Comparison of ENCODE assay signal across 8 cellular contexts in genomic region chr1:185733818-185734709, GRCh38. TPM values are rescaled to one million over a fixed set of nuclear protein-coding genes. Genes with fewer than 3 reads are reported as not detected.
DNase-seq lines count a peak whose midpoint lies in the region; ATAC-seq and TF ChIP-seq lines count a peak whose summit lies in the region.

Gene HMCN1, plus strand, starts transcription at chr1:185734391. Its CDS starts 389 bp downstream, at chr1:185734780.

- H3K36me3 Mint-ChIP-seq in activated CD4-positive, alpha-beta T cell treated with anti-CD3 and anti-CD28 coated beads for 36 hours (ENCODE audit: low read depth) = peaks cover 3% of the 10 kb centered on the region

- no peaks in the 10 kb centered on the region for H3K9me3 ChIP-seq in mesodermal cell (ENCODE audit: control insufficient read depth, low read length)
- H3K9me3 ChIP-seq in suprapubic skin = no peaks in the 10 kb centered on the region

- H3K27me3 Mint-ChIP-seq in activated CD4-positive, alpha-beta T cell treated with anti-CD3 and anti-CD28 coated beads for 36 hours = peaks cover 60% of the 10 kb centered on the region

- no peak within 1 kb of the TSS for H3K27ac Mint-ChIP-seq in activated CD4-positive, alpha-beta T cell treated with anti-CD3 and anti-CD28 coated beads for 36 hours

- peak within 1 kb of the TSS; percentile 56 for H3K4me3 Mint-ChIP-seq in activated CD4-positive, alpha-beta T cell treated with anti-CD3 and anti-CD28 coated beads for 36 hours

- WGBS in mesodermal cell (ENCODE audit: insufficient coverage in 2 of 2), 2 experiments = 1 to 2% methylated on average over 37 to 41 of the region's 47 CpGs
- WGBS in suprapubic skin = 2% methylated on average over 30 of the region's 47 CpGs

- no peak for TF ChIP-seq EP300 in suprapubic skin (IDR thresholded peaks at IDR 0.05)

- peak in 1 of 2 donors; percentile 57 for TF ChIP-seq POLR2A in suprapubic skin (IDR thresholded peaks at IDR 0.05)

- H3K9me3 Mint-ChIP-seq in activated CD4-positive, alpha-beta T cell treated with anti-CD3 and anti-CD28 coated beads for 36 hours (ENCODE audit: low read depth) = peaks cover 18% of the 10 kb centered on the region

- POLR2A ChIA-PET in activated CD4-positive, alpha-beta T cell treated with anti-CD3 and anti-CD28 coated beads for 36 hours (lab: Charles Lee) = no interaction called here

- H3K27ac ChIP-seq in mesodermal cell (ENCODE audit: low read depth, low read length, severe bottlenecking) = peak within 1 kb of the TSS; percentile 82
- H3K27ac ChIP-seq in suprapubic skin = peak within 1 kb of the TSS; percentile 68

- no peak for TF ChIP-seq CTCF in suprapubic skin (IDR thresholded peaks at IDR 0.05)

- ATAC-seq in activated CD4-positive, alpha-beta T cell treated with anti-CD3 and anti-CD28 coated beads for 36 hours = peak; percentile 56
- ATAC-seq in esophagus mucosa (peak; percentile 66), GM21717 (IDR thresholded peaks at IDR 0.05; ENCODE audit: unreplicated experiment) (no peak)

- no peaks in the 10 kb centered on the region for H3K4me1 ChIP-seq in mesodermal cell (ENCODE audit: control insufficient read depth, insufficient read depth, low read length, poor library complexity, severe bottlenecking)
- H3K4me1 ChIP-seq in suprapubic skin = peaks cover 20% of the 10 kb centered on the region

- intact Hi-C loops in activated CD4-positive, alpha-beta T cell treated with anti-CD3 and anti-CD28 coated beads for 36 hours (cut with DNase I, micrococcal nuclease) = no loop called here

- peak within 1 kb of the TSS; percentile 54 for H3K4me3 ChIP-seq in mesodermal cell (ENCODE audit: extremely low read depth, insufficient read depth, low read length, poor library complexity, severe bottlenecking)
- H3K4me3 ChIP-seq in suprapubic skin = peak within 1 kb of the TSS; percentile 51

- H3K36me3 ChIP-seq in mesodermal cell (ENCODE audit: control insufficient read depth, insufficient read depth, low read length) (no peaks in the 10 kb centered on the region), suprapubic skin (no peaks in the 10 kb centered on the region)

- peak; percentile 33 for DNase-seq in activated CD4-positive, alpha-beta T cell treated with anti-CD3 and anti-CD28 coated beads for 36 hours
- no peak for DNase-seq in activated CD4-positive, alpha-beta T cell treated with anti-CD3 and anti-CD28 coated beads for 1 hour
- peak; percentile 9 for DNase-seq in NCI-H2107 (lab: John Stamatoyannopoulos, UW)
- peak; percentile 22 to 23 for DNase-seq in activated CD4-positive, alpha-beta T cell treated with anti-CD3 and anti-CD28 coated beads, Interleukin-2, amount 50 U/mL, for 48 hours
- peak; percentile 85 to 86 for DNase-seq in suprapubic skin (ENCODE audit: low spot score in 2 of 2)

- peaks cover 16% of the 10 kb centered on the region for H3K4me1 Mint-ChIP-seq in activated CD4-positive, alpha-beta T cell treated with anti-CD3 and anti-CD28 coated beads for 36 hours

- H3K27me3 ChIP-seq in suprapubic skin = no peaks in the 10 kb centered on the region

- CTCF ChIA-PET in activated CD4-positive, alpha-beta T cell treated with anti-CD3 and anti-CD28 coated beads for 36 hours (lab: Charles Lee) = no interaction called here

RNA-seq across cellular contexts. Expression of gene HMCN1, which starts in this region (rescaled TPM):
- under 1 TPM in 1 of 2 experiments, not detected in 1; 0.14 TPM for total RNA-seq in activated CD4-positive, alpha-beta T cell treated with anti-CD3 and anti-CD28 coated beads for 36 hours
- total RNA-seq in esophagus mucosa (1.9 TPM), suprapubic skin (1 to 10 TPM; 2.2 to 5.6 (median 3.7) TPM)
- polyA plus RNA-seq in mesodermal cell (2013, experiment 1 of 2) = 12.2 TPM
- polyA plus RNA-seq in mesodermal cell (2013, experiment 2 of 2) = 9.4 TPM

Comparison
In these comparisons a context has a peak if more than half of its experiments do, and no peak if none do; other contexts are left out.
1. Peak in DNase-seq and ATAC-seq in activated CD4-positive, alpha-beta T cell treated with anti-CD3 and anti-CD28 coated beads for 36 hours; RNA of the gene not detected or under 1 TPM.